In genomic region chr2:231605607-231606091, GRCh38 we compare ENCODE assay signal across 10 cellular contexts. TPM values are rescaled to one million over a fixed set of nuclear protein-coding genes. Genes with fewer than 3 reads are reported as not detected.
DNase-seq lines count a peak whose midpoint lies in the region; ATAC-seq and TF ChIP-seq lines count a peak whose summit lies in the region.
"Had no signal": no experiment of that assay in that cellular context is flagged by ENCODE, and none has a peak within 500 bp of the region (broad histone marks: within the 10 kb centered on the region; RNA-seq: fewer than 3 reads in every experiment).

No MANE protein-coding gene starts in this region.

- 62 to 80% methylated on average over 1 to 2 of the region's 7 CpGs for WGBS in gastroesophageal sphincter (ENCODE audit: low coverage in 1 of 2), 2 donors

- H3K27me3 ChIP-seq in gastroesophageal sphincter, result no peaks in the 10 kb centered on the region

- TF ChIP-seq CTCF in gastroesophageal sphincter (IDR thresholded peaks at IDR 0.05), result no peak

- in situ Hi-C loops in G401 (cut with HindIII; ENCODE audit: low sequenced_read_pairs), result no loop called here

- no peak for TF ChIP-seq POLR2A in gastroesophageal sphincter (IDR thresholded peaks at IDR 0.05)

- peaks cover 0 to 68% (median 25%) of the 10 kb centered on the region in 3 donors for H3K4me1 ChIP-seq in gastroesophageal sphincter

- no peak for TF ChIP-seq EP300 in gastroesophageal sphincter (IDR thresholded peaks at IDR 0.05)

- no peaks in the 10 kb centered on the region for H3K9me3 ChIP-seq in gastroesophageal sphincter

- peak; percentile 58 for DNase-seq in G401 (ENCODE audit: low spot score)
- peak; percentile 22 for DNase-seq in SHP77 treated with DMSO at 0.1 percent for 48 hours (lab: John Stamatoyannopoulos, UW)
- peak in 8 of 10 donors; percentile 37 to 94 (median 51) for DNase-seq in posterior cingulate gyrus
- DNase-seq in NCI-H2196 (lab: John Stamatoyannopoulos, UW; ENCODE audit: unreplicated experiment), result no peak
- no peak for DNase-seq in NCI-H1105 (lab: John Stamatoyannopoulos, UW)
- no peak for DNase-seq in KG1 (lab: John Stamatoyannopoulos, UW)
- no peak for DNase-seq in hepatic stellate cell (ENCODE audit: low spot score)

- H3K4me3 ChIP-seq in gastroesophageal sphincter, result peak overlapping the region in 1 of 2 donors; percentile 64

- H3K36me3 ChIP-seq in gastroesophageal sphincter, result no peaks in the 10 kb centered on the region

- peak overlapping the region; percentile 98 to 100 (median 100) for H3K27ac ChIP-seq in gastroesophageal sphincter

- no peak for ATAC-seq in gastroesophageal sphincter

- intact Hi-C loops in posterior cingulate gyrus (cut with DNase I), result no loop called here

RNA-seq across cellular contexts. Expression of gene TEX44, which starts 13.0 kb away (rescaled TPM):
- total RNA-seq in G401 (2014; rRNA removed; shearing (Covaris generic)), result not detected in 2 replicates
- total RNA-seq in gastroesophageal sphincter, result not detected
- total RNA-seq: epithelial cell of proximal tubule, RPMI7951 had no signal

Comparison
In these comparisons a context has a peak if more than half of its experiments do, and no peak if none do; other contexts are left out.
1. DNase-seq: peak in G401 (single experiment), SHP77 treated with DMSO at 0.1 percent for 48 hours (single experiment) and posterior cingulate gyrus (8 of 10); none in NCI-H2196 (single experiment), NCI-H1105 (single experiment), KG1 (single experiment) and hepatic stellate cell (single experiment).